In genomic region chr11:16126361-16126760, GRCh38 we compare ENCODE assay signal across 1 cellular context.
A peak's percentile ranks its signal among the peaks of the same experiment; 100 is the strongest.
TF ChIP-seq lines count a peak whose summit lies in the region.

No MANE protein-coding gene starts in this region.

TF ChIP-seq in K562, 482 proteins besides CTCF, POLR2A, EP300 and RAD21 (continued from another document):
- TF ChIP-seq CBFA2T3 (IDR thresholded peaks at IDR 0.05) (peak; percentile 71), MEIS2 (IDR thresholded peaks at IDR 0.05; ENCODE audit: partially characterized antibody) (peak; percentile 63), TAL1 (IDR thresholded peaks at IDR 0.05) (peak; percentile 49; the same call in 1 of the 2 replicates), ZNF511 (CRISPR knock-in tag; IDR thresholded peaks at IDR 0.05) (no peak), SAFB (IDR thresholded peaks at IDR 0.05; ENCODE audit: borderline replicate concordance, low read depth, low read length) (no peak), KLF16 (IDR thresholded peaks at IDR 0.05) (peak; percentile 31; the same call in 1 of the 2 replicates), BCLAF1 (IDR thresholded peaks at IDR 0.05; ENCODE audit: borderline replicate concordance in 1 of 2, control insufficient read depth in 1 of 2, low read depth in 2 of 2, low read length in 1 of 2) (no peak), ZNF512 (tag; IDR thresholded peaks at IDR 0.05) (no peak), PKNOX1 (IDR thresholded peaks at IDR 0.05) (peak; percentile 70), TEAD4 (IDR thresholded peaks at IDR 0.05; ENCODE audit: low read length) (peak; percentile 81), TEAD4 (CRISPR knock-in tag; IDR thresholded peaks at IDR 0.05; ENCODE audit: borderline replicate concordance) (no peak), MTF1 (CRISPR knock-in tag; IDR thresholded peaks at IDR 0.05; ENCODE audit: borderline replicate concordance) (no peak), ZNF444 (CRISPR knock-in tag; IDR thresholded peaks at IDR 0.05) (no peak), ARID1B (IDR thresholded peaks at IDR 0.05) (peak; percentile 35; the same call in 1 of the 2 replicates), KDM1A (IDR thresholded peaks at IDR 0.05) (peak; percentile 50 to 56; a peak in 2 of 4 replicates)
